ENCODE assay signal across 26 cellular contexts in genomic region chr22:22036588-22036987, GRCh38.
"Had no signal": no experiment of that assay in that cellular context is flagged by ENCODE, and none has a peak within 500 bp of the region (broad histone marks: within the 10 kb centered on the region; RNA-seq: fewer than 3 reads in every experiment).

No MANE protein-coding gene starts in this region.

- H3K9me3 Mint-ChIP-seq: activated CD4-positive, alpha-beta memory T cell treated with anti-CD3 and anti-CD28 coated beads for 36 hours; activated CD4-positive, alpha-beta T cell treated with anti-CD3 and anti-CD28 coated beads, Interleukin-2, amount 10 ng/mL, durations not matched to agents 24 days and 14 days; activated naive CD4-positive, alpha-beta T cell treated with anti-CD3 and anti-CD28 coated beads for 36 hours; activated naive CD8-positive, alpha-beta T cell treated with anti-CD3 and anti-CD28 coated beads, Interleukin-2, amount 10 ng/mL, durations not matched to agents 7 days and 5 days; activated T-helper 1 cell treated with anti-CD3 and anti-CD28 coated beads, Interleukin-12 subunit alpha, Interleukin-12 subunit beta, Interleukin-2, Interleukin-4 antibody, amounts not matched to agents 30 ng/mL and 10 ng/mL and 1 ng/mL, durations not matched to agents 14 hours and 24 hours and 36 hours; effector memory CD8-positive, alpha-beta T cell; nephron progenitor cell had no signal

- ATAC-seq: activated CD4-positive, CD25-positive, alpha-beta regulatory T cell treated with anti-CD3 and anti-CD28 coated beads, Interleukin-2, amount 50 U/mL, for 24 hours; effector memory CD8-positive, alpha-beta T cell; gastroesophageal sphincter; left ventricle myocardium superior; sciatic nerve had no signal

- H2AFZ ChIP-seq: hepatocyte had no signal

- H3K36me3 Mint-ChIP-seq: activated CD4-positive, alpha-beta memory T cell treated with anti-CD3 and anti-CD28 coated beads for 36 hours; activated naive CD8-positive, alpha-beta T cell treated with anti-CD3 and anti-CD28 coated beads, Interleukin-2, amount 10 ng/mL, durations not matched to agents 7 days and 5 days had no signal

- H3K4me2 ChIP-seq: hepatocyte had no signal

- H3K4me3 ChIP-seq: gastroesophageal sphincter, hepatocyte, ovary, skin epidermis, tibial nerve had no signal

- H3K4me1 Mint-ChIP-seq: activated CD4-positive, alpha-beta T cell treated with anti-CD3 and anti-CD28 coated beads, Interleukin-2, amount 10 ng/mL, durations not matched to agents 24 days and 14 days; activated naive CD8-positive, alpha-beta T cell treated with anti-CD3 and anti-CD28 coated beads, Interleukin-2, amount 10 ng/mL, durations not matched to agents 7 days and 5 days had no signal

- H3K27ac Mint-ChIP-seq: activated CD4-positive, alpha-beta memory T cell treated with anti-CD3 and anti-CD28 coated beads for 36 hours; activated CD4-positive, alpha-beta T cell treated with anti-CD3 and anti-CD28 coated beads, Interleukin-2, amount 10 ng/mL, durations not matched to agents 24 days and 14 days; activated naive CD4-positive, alpha-beta T cell treated with anti-CD3 and anti-CD28 coated beads for 36 hours; activated naive CD8-positive, alpha-beta T cell treated with anti-CD3 and anti-CD28 coated beads, Interleukin-2, amount 10 ng/mL, durations not matched to agents 7 days and 5 days; activated T-helper 1 cell treated with anti-CD3 and anti-CD28 coated beads, Interleukin-12 subunit alpha, Interleukin-12 subunit beta, Interleukin-2, Interleukin-4 antibody, amounts not matched to agents 30 ng/mL and 10 ng/mL and 1 ng/mL, durations not matched to agents 14 hours and 24 hours and 36 hours; effector memory CD8-positive, alpha-beta T cell; nephron progenitor cell; progenitor cell of endocrine pancreas had no signal

- H3K36me3 ChIP-seq: brain microvascular endothelial cell, gastroesophageal sphincter, ovary, tibial nerve had no signal

- DNase-seq: activated CD4-positive, alpha-beta memory T cell treated with anti-CD3 and anti-CD28 coated beads for 36 hours; activated CD4-positive, alpha-beta T cell treated with anti-CD3 and anti-CD28 coated beads, Interleukin-2, amount 10 ng/mL, durations not matched to agents 24 days and 14 days; activated CD8-positive, alpha-beta memory T cell treated with anti-CD3 and anti-CD28 coated beads, Interleukin-2, amount 50 U/mL, for 4 hours; activated effector memory CD4-positive, alpha-beta T cell treated with anti-CD3 and anti-CD28 coated beads, Interleukin-2, amount 50 U/mL, for 16 hours; activated naive CD4-positive, alpha-beta T cell treated with anti-CD3 and anti-CD28 coated beads for 36 hours; activated naive CD8-positive, alpha-beta T cell treated with anti-CD3 and anti-CD28 coated beads, Interleukin-2, amount 10 ng/mL, durations not matched to agents 7 days and 5 days; activated T-cell treated with anti-CD3 and anti-CD28 coated beads, Interleukin-2, amount 50 U/mL, for 1 hour; brain microvascular endothelial cell; cortex of kidney; effector memory CD8-positive, alpha-beta T cell; islet precursor cell; left ventricle myocardium superior; nephron progenitor cell; ovary; stimulated activated CD4-positive, alpha-beta T cell treated with anti-CD3 and anti-CD28 coated beads, Interleukin-4, amount 100 ng/mL, for 24 hours; stimulated activated naive CD4-positive, alpha-beta T cell; T-helper 9 cell had no signal

- H3K27me3 ChIP-seq: gastroesophageal sphincter, ovary, tibial nerve had no signal

- H3K79me2 ChIP-seq: hepatocyte had no signal

- H3K27ac ChIP-seq: brain microvascular endothelial cell, gastroesophageal sphincter, ovary, skin epidermis, tibial nerve, VCaP had no signal

- H3K4me3 Mint-ChIP-seq: activated CD4-positive, alpha-beta memory T cell treated with anti-CD3 and anti-CD28 coated beads for 36 hours; activated CD4-positive, alpha-beta T cell treated with anti-CD3 and anti-CD28 coated beads, Interleukin-2, amount 10 ng/mL, durations not matched to agents 24 days and 14 days; activated naive CD4-positive, alpha-beta T cell treated with anti-CD3 and anti-CD28 coated beads for 36 hours; activated naive CD8-positive, alpha-beta T cell treated with anti-CD3 and anti-CD28 coated beads, Interleukin-2, amount 10 ng/mL, durations not matched to agents 7 days and 5 days; activated T-helper 1 cell treated with anti-CD3 and anti-CD28 coated beads, Interleukin-12 subunit alpha, Interleukin-12 subunit beta, Interleukin-2, Interleukin-4 antibody, amounts not matched to agents 30 ng/mL and 10 ng/mL and 1 ng/mL, durations not matched to agents 14 hours and 24 hours and 36 hours; effector memory CD8-positive, alpha-beta T cell; nephron progenitor cell had no signal

- H3K9me3 ChIP-seq: gastroesophageal sphincter, ovary, tibial nerve had no signal
